ENCODE assay signal across 1 cellular context in the genomic region with DNA sequence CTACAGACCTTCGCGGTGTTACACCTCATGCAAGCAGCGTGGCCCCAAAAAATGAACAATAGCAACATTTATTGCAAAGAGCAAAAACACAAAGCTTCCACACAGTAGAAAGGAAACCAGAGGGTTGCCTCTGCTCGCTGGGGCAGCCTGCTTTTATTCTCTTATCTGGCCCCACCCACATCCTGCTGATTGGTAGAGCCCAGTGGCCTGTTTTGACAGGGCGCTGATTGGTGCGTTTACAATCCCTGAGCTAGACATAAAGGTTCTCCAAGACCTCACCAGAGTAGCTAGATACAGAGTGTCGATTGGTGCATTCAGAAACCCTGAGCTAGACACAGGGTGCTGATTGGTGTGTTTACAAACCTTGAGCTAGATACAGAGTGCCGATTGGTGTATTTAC. TPM values are rescaled to one million over a fixed set of nuclear protein-coding genes. Genes with fewer than 3 reads are reported as not detected.
"Had no signal": no experiment of that assay in that cellular context is flagged by ENCODE, and none has a peak within 500 bp of the region (broad histone marks: within the 10 kb centered on the region; RNA-seq: fewer than 3 reads in every experiment).

No MANE protein-coding gene starts in this region.

RNA-seq across cellular contexts. Expression of a gene that starts 52.8 kb away (rescaled TPM):
- total RNA-seq: HFFc6 had no signal
